Comparison of ENCODE assay signal across 7 cellular contexts in the genomic region with DNA sequence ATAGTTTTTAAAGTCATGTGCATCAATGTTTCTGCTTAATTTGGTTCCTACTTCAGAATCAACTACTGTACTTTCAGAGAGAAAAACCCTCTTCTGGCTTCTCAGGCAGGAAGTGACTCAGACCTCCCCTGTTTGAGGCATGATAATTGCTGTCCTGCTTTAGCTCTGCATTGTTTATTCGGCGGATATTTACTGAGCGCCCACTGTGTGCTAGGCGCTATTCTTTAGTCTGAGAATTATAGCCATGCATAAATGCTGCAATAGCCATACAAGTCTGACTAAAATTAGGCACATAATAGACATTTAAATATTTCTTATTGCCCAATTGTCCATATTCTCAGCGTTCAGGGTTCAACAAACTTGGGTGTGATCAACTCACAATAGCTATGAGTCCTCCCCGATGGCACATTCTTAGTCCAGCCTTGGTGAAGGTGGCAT. TPM values are rescaled to one million over a fixed set of nuclear protein-coding genes. Genes with fewer than 3 reads are reported as not detected.
A peak's percentile ranks its signal among the peaks of the same experiment; 100 is the strongest.
DNase-seq lines count a peak whose midpoint lies in the region; ATAC-seq and TF ChIP-seq lines count a peak whose summit lies in the region.

No MANE protein-coding gene starts in this region.

- peak; percentile 73 for DNase-seq in NCI-H2029 (lab: John Stamatoyannopoulos, UW)
- peak; percentile 59 for DNase-seq in activated CD4-positive, alpha-beta memory T cell treated with anti-CD3 and anti-CD28 coated beads, Interleukin-2, amount 10 ng/mL, durations not matched to agents 7 days and 5 days
- DNase-seq in fibroblast of villous mesenchyme (ENCODE audit: low read depth), result peak; percentile 81
- no peak for DNase-seq in stimulated activated effector memory CD8-positive, alpha-beta T cell treated with anti-CD3 and anti-CD28 coated beads, Interleukin-12 subunit alpha, Interleukin-12 subunit beta, amount 100 ng/mL, for 72 hours (ENCODE audit: low spot score in 2 of 2)
- no peak for DNase-seq in HAP-1 (ENCODE audit: low spot score in 2 of 2)

- peaks cover 3% of the 10 kb centered on the region for H3K36me3 Mint-ChIP-seq in activated CD4-positive, alpha-beta memory T cell treated with anti-CD3 and anti-CD28 coated beads, Interleukin-2, amount 10 ng/mL, durations not matched to agents 7 days and 5 days (ENCODE audit: low read depth)
- peaks cover 5% of the 10 kb centered on the region for H3K36me3 Mint-ChIP-seq in stimulated activated effector memory CD8-positive, alpha-beta T cell treated with anti-CD3 and anti-CD28 coated beads, Interleukin-12 subunit alpha, Interleukin-12 subunit beta, amount 100 ng/mL, for 72 hours

- no peaks in the 10 kb centered on the region for H3K36me3 ChIP-seq in HAP-1 (replicated peaks)

- peaks cover 5% of the 10 kb centered on the region for H3K9me3 Mint-ChIP-seq in activated CD4-positive, alpha-beta memory T cell treated with anti-CD3 and anti-CD28 coated beads, Interleukin-2, amount 10 ng/mL, durations not matched to agents 7 days and 5 days
- H3K9me3 Mint-ChIP-seq in stimulated activated effector memory CD8-positive, alpha-beta T cell treated with anti-CD3 and anti-CD28 coated beads, Interleukin-12 subunit alpha, Interleukin-12 subunit beta, amount 100 ng/mL, for 72 hours, result peaks cover under 1% of the 10 kb centered on the region

- no peak overlapping the region for H3K4me3 ChIP-seq in fibroblast of villous mesenchyme (ENCODE audit: low read depth, low read length)
- H3K4me3 ChIP-seq in HAP-1, result no peak overlapping the region

- TF ChIP-seq CTCF in fibroblast of villous mesenchyme (IDR thresholded peaks at IDR 0.05; ENCODE audit: insufficient read depth, low read depth, low read length), result no peak

- H3K27me3 Mint-ChIP-seq in activated CD4-positive, alpha-beta memory T cell treated with anti-CD3 and anti-CD28 coated beads, Interleukin-2, amount 10 ng/mL, durations not matched to agents 7 days and 5 days, result no peaks in the 10 kb centered on the region

- ATAC-seq in GM21367 (IDR thresholded peaks at IDR 0.05; ENCODE audit: unreplicated experiment), result peak; percentile 51
- ATAC-seq in stimulated activated effector memory CD8-positive, alpha-beta T cell treated with anti-CD3 and anti-CD28 coated beads, Interleukin-12 subunit alpha, Interleukin-12 subunit beta, amount 100 ng/mL, for 72 hours, result peak; percentile 94
- ATAC-seq in GM19395 (IDR thresholded peaks at IDR 0.05; ENCODE audit: unreplicated experiment), result no peak

- H3K4me1 Mint-ChIP-seq in activated CD4-positive, alpha-beta memory T cell treated with anti-CD3 and anti-CD28 coated beads, Interleukin-2, amount 10 ng/mL, durations not matched to agents 7 days and 5 days, result peaks cover 52% of the 10 kb centered on the region
- peaks cover 52% of the 10 kb centered on the region for H3K4me1 Mint-ChIP-seq in stimulated activated effector memory CD8-positive, alpha-beta T cell treated with anti-CD3 and anti-CD28 coated beads, Interleukin-12 subunit alpha, Interleukin-12 subunit beta, amount 100 ng/mL, for 72 hours

- H3K4me3 Mint-ChIP-seq in activated CD4-positive, alpha-beta memory T cell treated with anti-CD3 and anti-CD28 coated beads, Interleukin-2, amount 10 ng/mL, durations not matched to agents 7 days and 5 days, result peak overlapping the region; percentile 14
- H3K4me3 Mint-ChIP-seq in stimulated activated effector memory CD8-positive, alpha-beta T cell treated with anti-CD3 and anti-CD28 coated beads, Interleukin-12 subunit alpha, Interleukin-12 subunit beta, amount 100 ng/mL, for 72 hours, result peak overlapping the region; percentile 52

- in situ Hi-C loops in HAP-1 (cut with MboI; ENCODE audit: low sequenced_read_pairs), result no loop called here

- H3K9me3 ChIP-seq in HAP-1, result no peaks in the 10 kb centered on the region

- peak overlapping the region; percentile 68 for H3K27ac Mint-ChIP-seq in activated CD4-positive, alpha-beta memory T cell treated with anti-CD3 and anti-CD28 coated beads, Interleukin-2, amount 10 ng/mL, durations not matched to agents 7 days and 5 days
- H3K27ac Mint-ChIP-seq in stimulated activated effector memory CD8-positive, alpha-beta T cell treated with anti-CD3 and anti-CD28 coated beads, Interleukin-12 subunit alpha, Interleukin-12 subunit beta, amount 100 ng/mL, for 72 hours, result peak overlapping the region; percentile 38

- POLR2A ChIA-PET in activated CD4-positive, alpha-beta memory T cell treated with anti-CD3 and anti-CD28 coated beads, Interleukin-2, amount 10 ng/mL, durations not matched to agents 7 days and 5 days (lab: Charles Lee), result interaction anchor here (1.1 to 1.5 kb wide), 6 partner anchors 16 to 221 kb away, joined by 3 to 4 read pairs (median 3); no protein-coding TSS in a partner anchor

- H3K27me3 ChIP-seq in HAP-1 (ENCODE audit: low read depth), result peaks cover 15% of the 10 kb centered on the region

- CTCF ChIA-PET in activated CD4-positive, alpha-beta memory T cell treated with anti-CD3 and anti-CD28 coated beads, Interleukin-2, amount 10 ng/mL, durations not matched to agents 7 days and 5 days (lab: Charles Lee), result interaction anchor here (0.7 to 1.8 kb wide), 4 partner anchors 14 to 312 kb away, joined by 3 to 6 read pairs (median 5); no protein-coding TSS in a partner anchor

- H3K4me1 ChIP-seq in HAP-1, result no peaks in the 10 kb centered on the region

RNA-seq across cellular contexts. Expression of a gene that starts 6.1 kb away (rescaled TPM):
- 1 to 10 TPM; 6.6 to 7.1 TPM for total RNA-seq in activated CD4-positive, alpha-beta memory T cell treated with anti-CD3 and anti-CD28 coated beads, Interleukin-2, amount 10 ng/mL, durations not matched to agents 7 days and 5 days
- total RNA-seq in fibroblast of villous mesenchyme, result 62.2 and 101 TPM in 2 replicates

RNA-seq across cellular contexts. Expression of a gene that starts 6.4 kb away (rescaled TPM):
- total RNA-seq in activated CD4-positive, alpha-beta memory T cell treated with anti-CD3 and anti-CD28 coated beads, Interleukin-2, amount 10 ng/mL, durations not matched to agents 7 days and 5 days, result 10 to 100 TPM; 57.1 to 62.2 TPM
- total RNA-seq in fibroblast of villous mesenchyme, result 1.7 and 3.2 TPM in 2 replicates

Comparison
In these comparisons a context has a peak if more than half of its experiments do, and no peak if none do; other contexts are left out.
1. DNase-seq: peak in NCI-H2029 (single experiment), activated CD4-positive, alpha-beta memory T cell treated with anti-CD3 and anti-CD28 coated beads, Interleukin-2, amount 10 ng/mL, durations not matched to agents 7 days and 5 days (single experiment) and fibroblast of villous mesenchyme (single experiment); none in stimulated activated effector memory CD8-positive, alpha-beta T cell treated with anti-CD3 and anti-CD28 coated beads, Interleukin-12 subunit alpha, Interleukin-12 subunit beta, amount 100 ng/mL, for 72 hours (0 of 2) and HAP-1 (0 of 2).
2. RNA of a gene that starts 6.4 kb away (total RNA-seq): 57.1 to 62.2 TPM in activated CD4-positive, alpha-beta memory T cell treated with anti-CD3 and anti-CD28 coated beads, Interleukin-2, amount 10 ng/mL, durations not matched to agents 7 days and 5 days; 1.7 to 3.2 TPM in fibroblast of villous mesenchyme; every median in the first group is over 10 times any median in the second.